10 cellular contexts compared by ENCODE assay signal in the genomic region with DNA sequence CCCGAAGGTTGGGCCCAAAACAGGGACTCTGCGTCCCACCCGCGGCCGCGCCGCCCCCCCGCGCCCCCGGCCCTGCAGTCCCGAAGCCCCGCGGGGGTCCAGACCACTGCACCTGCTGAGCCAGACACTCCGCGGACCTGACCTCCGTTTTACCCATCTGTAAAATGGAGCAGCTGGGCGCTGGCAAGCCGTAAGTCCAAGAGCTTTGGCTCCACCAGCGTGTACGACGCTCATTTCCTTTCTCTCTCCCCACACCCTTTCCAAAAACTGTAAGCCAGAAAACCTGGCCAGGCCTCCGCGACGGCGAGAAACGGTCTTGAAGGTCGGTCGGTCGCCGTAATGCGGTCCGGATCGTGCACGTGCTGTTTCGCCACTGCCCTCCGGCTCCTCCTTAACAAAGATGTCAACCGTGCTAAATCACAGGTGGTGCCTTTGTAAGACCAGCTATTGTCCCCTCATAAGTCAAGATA. TPM values are rescaled to one million over a fixed set of nuclear protein-coding genes. Genes with fewer than 3 reads are reported as not detected.
DNase-seq lines count a peak whose midpoint lies in the region; ATAC-seq and TF ChIP-seq lines count a peak whose summit lies in the region.
"Had no signal": no experiment of that assay in that cellular context is flagged by ENCODE, and none has a peak within 500 bp of the region (broad histone marks: within the 10 kb centered on the region; RNA-seq: fewer than 3 reads in every experiment).

No MANE protein-coding gene starts in this region.

- H3K4me3 ChIP-seq in thoracic aorta = peak overlapping the region; percentile 63

- no peaks in the 10 kb centered on the region for H3K36me3 ChIP-seq in thoracic aorta

- TF ChIP-seq CTCF in thoracic aorta (IDR thresholded peaks at IDR 0.05) = no peak

- H3K9me3 Mint-ChIP-seq in activated naive CD4-positive, alpha-beta T cell treated with anti-CD3 and anti-CD28 coated beads, Interleukin-2, amount 50 U/mL, for 24 hours = peaks cover 4% of the 10 kb centered on the region
- no peaks in the 10 kb centered on the region for H3K9me3 Mint-ChIP-seq in activated naive CD4-positive, alpha-beta T cell treated with anti-CD3 and anti-CD28 coated beads, Interleukin-2, amount 50 U/mL, for 72 hours
- H3K9me3 Mint-ChIP-seq in activated T-helper 2 cell treated with anti-CD3 and anti-CD28 coated beads, Interferon-gamma antibody, Interleukin-2, Interleukin-4, amounts not matched to agents 10 μg/mL and 5 μg/mL and 100 μg/mL, durations not matched to agents 14 hours and 24 hours and 36 hours = no peaks in the 10 kb centered on the region
- H3K9me3 Mint-ChIP-seq in memory B cell = no peaks in the 10 kb centered on the region

- H3K27ac Mint-ChIP-seq in activated naive CD4-positive, alpha-beta T cell treated with anti-CD3 and anti-CD28 coated beads, Interleukin-2, amount 50 U/mL, for 24 hours = no peak overlapping the region
- H3K27ac Mint-ChIP-seq in activated naive CD4-positive, alpha-beta T cell treated with anti-CD3 and anti-CD28 coated beads, Interleukin-2, amount 50 U/mL, for 72 hours = no peak overlapping the region
- no peak overlapping the region for H3K27ac Mint-ChIP-seq in activated T-helper 2 cell treated with anti-CD3 and anti-CD28 coated beads, Interferon-gamma antibody, Interleukin-2, Interleukin-4, amounts not matched to agents 10 μg/mL and 5 μg/mL and 100 μg/mL, durations not matched to agents 14 hours and 24 hours and 36 hours
- H3K27ac Mint-ChIP-seq in memory B cell = peak overlapping the region; percentile 83

- peaks cover 74% of the 10 kb centered on the region for H3K27me3 Mint-ChIP-seq in activated naive CD4-positive, alpha-beta T cell treated with anti-CD3 and anti-CD28 coated beads, Interleukin-2, amount 50 U/mL, for 24 hours
- peaks cover 84% of the 10 kb centered on the region for H3K27me3 Mint-ChIP-seq in activated T-helper 2 cell treated with anti-CD3 and anti-CD28 coated beads, Interferon-gamma antibody, Interleukin-2, Interleukin-4, amounts not matched to agents 10 μg/mL and 5 μg/mL and 100 μg/mL, durations not matched to agents 14 hours and 24 hours and 36 hours (ENCODE audit: low read depth)
- H3K27me3 Mint-ChIP-seq in memory B cell = peaks cover 42% of the 10 kb centered on the region

- ATAC-seq in activated naive CD4-positive, alpha-beta T cell treated with anti-CD3 and anti-CD28 coated beads, Interleukin-2, amount 50 U/mL, for 72 hours = no peak
- no peak for ATAC-seq in memory B cell (ENCODE audit: low read depth)
- ATAC-seq in thoracic aorta (ENCODE audit: insufficient number of reproducible peaks, low FRiP score, low read depth) = no peak
- no peak for ATAC-seq in HG03095 (IDR thresholded peaks at IDR 0.05; ENCODE audit: unreplicated experiment)

- intact Hi-C loops in activated T-helper 2 cell treated with anti-CD3 and anti-CD28 coated beads, Interferon-gamma antibody, Interleukin-2, Interleukin-4, amounts not matched to agents 10 μg/mL and 5 μg/mL and 100 μg/mL, durations not matched to agents 14 hours and 24 hours and 36 hours (cut with micrococcal nuclease) = loop anchor here (2.0 kb wide), 2 partner anchors 17 to 39 kb away; no protein-coding TSS in a partner anchor

- H3K27me3 ChIP-seq in thoracic aorta (replicated peaks; ENCODE audit: insufficient read depth) = peaks cover 18% of the 10 kb centered on the region

- H3K36me3 Mint-ChIP-seq in activated naive CD4-positive, alpha-beta T cell treated with anti-CD3 and anti-CD28 coated beads, Interleukin-2, amount 50 U/mL, for 24 hours = peaks cover 5% of the 10 kb centered on the region
- H3K36me3 Mint-ChIP-seq in activated naive CD4-positive, alpha-beta T cell treated with anti-CD3 and anti-CD28 coated beads, Interleukin-2, amount 50 U/mL, for 72 hours = peaks cover 12 to 24% of the 10 kb centered on the region in 2 donors
- peaks cover 3% of the 10 kb centered on the region for H3K36me3 Mint-ChIP-seq in activated T-helper 2 cell treated with anti-CD3 and anti-CD28 coated beads, Interferon-gamma antibody, Interleukin-2, Interleukin-4, amounts not matched to agents 10 μg/mL and 5 μg/mL and 100 μg/mL, durations not matched to agents 14 hours and 24 hours and 36 hours (ENCODE audit: low read depth)
- H3K36me3 Mint-ChIP-seq in memory B cell = peaks cover 1% of the 10 kb centered on the region

- H3K4me1 Mint-ChIP-seq in activated naive CD4-positive, alpha-beta T cell treated with anti-CD3 and anti-CD28 coated beads, Interleukin-2, amount 50 U/mL, for 24 hours = peaks cover 16% of the 10 kb centered on the region
- H3K4me1 Mint-ChIP-seq in activated T-helper 2 cell treated with anti-CD3 and anti-CD28 coated beads, Interferon-gamma antibody, Interleukin-2, Interleukin-4, amounts not matched to agents 10 μg/mL and 5 μg/mL and 100 μg/mL, durations not matched to agents 14 hours and 24 hours and 36 hours (ENCODE audit: low read depth) = peaks cover 3% of the 10 kb centered on the region
- H3K4me1 Mint-ChIP-seq in memory B cell = peaks cover 9% of the 10 kb centered on the region

- peak overlapping the region; percentile 78 for H3K4me3 Mint-ChIP-seq in activated naive CD4-positive, alpha-beta T cell treated with anti-CD3 and anti-CD28 coated beads, Interleukin-2, amount 50 U/mL, for 24 hours
- H3K4me3 Mint-ChIP-seq in activated T-helper 2 cell treated with anti-CD3 and anti-CD28 coated beads, Interferon-gamma antibody, Interleukin-2, Interleukin-4, amounts not matched to agents 10 μg/mL and 5 μg/mL and 100 μg/mL, durations not matched to agents 14 hours and 24 hours and 36 hours (ENCODE audit: low read depth) = peak overlapping the region; percentile 67
- peak overlapping the region; percentile 88 for H3K4me3 Mint-ChIP-seq in memory B cell

- no peak for DNase-seq in activated naive CD4-positive, alpha-beta T cell treated with anti-CD3 and anti-CD28 coated beads, Interleukin-2, amount 50 U/mL, for 72 hours (ENCODE audit: low spot score in 2 of 2)
- no peak for DNase-seq in activated T-helper 2 cell treated with anti-CD3 and anti-CD28 coated beads, Interferon-gamma antibody, Interleukin-2, Interleukin-4, amounts not matched to agents 10 μg/mL and 5 μg/mL and 100 μg/mL, durations not matched to agents 14 hours and 24 hours and 36 hours (ENCODE audit: low spot score)
- DNase-seq in memory B cell (ENCODE audit: low spot score in 2 of 2) (no peak), thoracic aorta (ENCODE audit: low spot score) (no peak), NOMO-1 treated with DMSO at 0.1 percent for 48 hours (lab: John Stamatoyannopoulos, UW; ENCODE audit: unreplicated experiment) (no peak), NCI-H1694 treated with DMSO at 0.1 percent for 48 hours (lab: John Stamatoyannopoulos, UW) (no peak)
- DNase-seq: NCI-H1436 treated with DMSO at 0.1 percent for 48 hours; stimulated activated CD4-positive, alpha-beta T cell treated with anti-CD3 and anti-CD28 coated beads, Interleukin-2, amount 100 ng/mL, for 48 hours had no signal

- no peaks in the 10 kb centered on the region for H3K9me3 ChIP-seq in thoracic aorta

- H3K4me1 ChIP-seq in thoracic aorta (ENCODE audit: control insufficient read depth in 1 of 2, low read depth in 2 of 2) = peaks cover 6 to 13% of the 10 kb centered on the region in 2 donors

- no peak overlapping the region for H3K27ac ChIP-seq in thoracic aorta

RNA-seq across cellular contexts. Expression of a gene that starts 7.8 kb away (rescaled TPM):
- total RNA-seq in activated naive CD4-positive, alpha-beta T cell treated with anti-CD3 and anti-CD28 coated beads, Interleukin-2, amount 50 U/mL, for 72 hours = not detected
- not detected in 2 replicates for total RNA-seq in activated T-helper 2 cell treated with anti-CD3 and anti-CD28 coated beads, Interferon-gamma antibody, Interleukin-2, Interleukin-4, amounts not matched to agents 10 μg/mL and 5 μg/mL and 100 μg/mL, durations not matched to agents 14 hours and 24 hours and 36 hours
- total RNA-seq in thoracic aorta = not detected
